1 cellular context compared by ENCODE assay signal in genomic region chr10:114824396-114824795, GRCh38.
TF ChIP-seq lines count a peak whose summit lies in the region.

No MANE protein-coding gene starts in this region.

TF ChIP-seq in GM23338, 12 proteins besides CTCF, POLR2A, EP300 and RAD21 (continued from another document):
- TF ChIP-seq ZNF462 (CRISPR knock-in tag; IDR thresholded peaks at IDR 0.05) (no peak), JUNB (IDR thresholded peaks at IDR 0.05; ENCODE audit: unreplicated experiment) (no peak), ZNF331 (CRISPR knock-in tag; IDR thresholded peaks at IDR 0.05; ENCODE audit: low read depth) (no peak), EZH2phosphoT487 (IDR thresholded peaks at IDR 0.05; ENCODE audit: unreplicated experiment) (no peak), CREB1 (CRISPR knock-in tag; IDR thresholded peaks at IDR 0.05; ENCODE audit: low read depth) (no peak)
